1 cellular context compared by ENCODE assay signal in genomic region chr1:147083919-147084272, GRCh38.
TF ChIP-seq lines count a peak whose summit lies in the region.

No MANE protein-coding gene starts in this region.

TF ChIP-seq in neural cell, 6 proteins besides CTCF, POLR2A, EP300 and RAD21 (continued from another document):
- TF ChIP-seq REST (IDR thresholded peaks at IDR 0.05; ENCODE audit: borderline replicate concordance) (no peak), MXI1 (conservative IDR thresholded peaks at IDR 0.05; ENCODE audit: poor library complexity, severe bottlenecking) (no peak), EZH2 (IDR thresholded peaks at IDR 0.05; ENCODE audit: borderline replicate concordance, insufficient read depth, low read length, poor library complexity, severe bottlenecking) (no peak), SMC3 (conservative IDR thresholded peaks at IDR 0.05; ENCODE audit: poor library complexity) (no peak)
